ENCODE assay signal across 1 cellular context in the genomic region with DNA sequence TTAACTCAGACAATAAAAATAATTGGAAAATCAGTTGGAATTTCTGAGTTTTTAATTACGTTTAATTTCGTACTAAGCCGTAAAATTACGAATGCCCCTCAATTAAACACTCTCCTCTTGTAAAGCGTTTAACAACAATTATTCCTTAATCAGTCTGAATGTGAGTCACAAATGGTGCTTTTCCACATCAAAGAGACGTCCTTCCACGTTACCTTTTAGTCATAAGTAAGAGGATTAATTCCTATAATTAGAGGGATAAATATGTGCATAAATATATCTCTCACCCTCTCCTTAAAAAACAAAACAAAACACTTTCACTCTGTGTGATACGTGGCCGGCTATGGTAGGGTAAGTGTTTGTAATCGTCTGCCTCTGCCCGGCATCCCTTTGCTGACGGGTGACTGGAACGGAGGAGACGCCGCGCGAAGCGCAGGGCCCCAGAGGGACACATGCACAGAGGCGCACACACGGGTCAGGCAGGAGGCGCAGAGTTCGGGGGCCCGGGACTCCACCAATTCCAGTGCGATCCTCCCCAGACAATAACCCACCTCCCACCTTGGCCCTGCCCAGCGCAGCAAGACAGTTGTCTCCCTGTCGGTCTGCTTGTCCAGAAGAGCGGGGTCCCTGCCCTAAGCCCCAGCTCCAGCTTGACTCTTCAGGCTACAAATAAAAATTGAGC.
TF ChIP-seq lines count a peak whose summit lies in the region.

No MANE protein-coding gene starts in this region.

TF ChIP-seq in SK-N-SH, 30 proteins besides CTCF, POLR2A, EP300 and RAD21 (continued from another document):
- TF ChIP-seq FOXJ3 (CRISPR knock-in tag; IDR thresholded peaks at IDR 0.05) = no peak
- TF ChIP-seq FOSL2 (IDR thresholded peaks at IDR 0.05; ENCODE audit: borderline replicate concordance, low read depth) = no peak
- TF ChIP-seq MEF2A (IDR thresholded peaks at IDR 0.05; ENCODE audit: borderline replicate concordance, low read depth) = no peak
